19 cellular contexts compared by ENCODE assay signal in genomic region chr2:63696496-63696895, GRCh38.
DNase-seq lines count a peak whose midpoint lies in the region; ATAC-seq and TF ChIP-seq lines count a peak whose summit lies in the region.
"Had no signal": no experiment of that assay in that cellular context is flagged by ENCODE, and none has a peak within 500 bp of the region (broad histone marks: within the 10 kb centered on the region; RNA-seq: fewer than 3 reads in every experiment).

No MANE protein-coding gene starts in this region.

- no TSS peak for BruUV-seq in PC-9 (replicated peaks; lab: Mats Ljungman, UMichigan)

- POLR2A ChIA-PET in PC-9 (lab: Charles Lee; ENCODE audit: unreplicated experiment), result no interaction called here
- POLR2A ChIA-PET in naive thymus-derived CD4-positive, alpha-beta T cell (lab: Charles Lee), result no interaction called here
- POLR2A ChIA-PET in CD8-positive, alpha-beta memory T cell (lab: Charles Lee), result no interaction called here

- H3K4me1 Mint-ChIP-seq in HFFc6 (ENCODE audit: low read depth), result peaks cover 47% of the 10 kb centered on the region
- H3K4me1 Mint-ChIP-seq in stimulated activated memory B cell treated with anti-CD40 and anti-IgM and Interleukin-4, amounts not matched to agents 10 μg/mL and 1 μg/mL and 100 μg/mL, for 72 hours, result no peaks in the 10 kb centered on the region
- peaks cover 0 to 5% (median 0%) of the 10 kb centered on the region in 7 donors for H3K4me1 Mint-ChIP-seq in naive thymus-derived CD4-positive, alpha-beta T cell
- H3K4me1 Mint-ChIP-seq in CD8-positive, alpha-beta memory T cell, result no peaks in the 10 kb centered on the region

- H3K27me3 ChIP-seq in PC-9 (ENCODE audit: insufficient read depth, low read depth), result no peaks in the 10 kb centered on the region
- no peaks in the 10 kb centered on the region for H3K27me3 ChIP-seq in naive thymus-derived CD4-positive, alpha-beta T cell (ENCODE audit: control insufficient read depth in 2 of 2, insufficient read depth in 2 of 2, low read length in 2 of 2)
- H3K27me3 ChIP-seq in CD8-positive, alpha-beta memory T cell (ENCODE audit: insufficient read depth, low read length, poor library complexity, severe bottlenecking), result no peaks in the 10 kb centered on the region

- no peaks in the 10 kb centered on the region for H3K79me2 ChIP-seq in PC-9 (ENCODE audit: low read depth)

- H3K9me2 ChIP-seq in PC-9 (ENCODE audit: insufficient read depth), result no peaks in the 10 kb centered on the region

- H3F3A ChIP-seq in PC-9 (ENCODE audit: insufficient read depth, low read depth), result peaks cover 11% of the 10 kb centered on the region

- H3K36me3 Mint-ChIP-seq in HFFc6 (ENCODE audit: low read depth), result no peaks in the 10 kb centered on the region
- H3K36me3 Mint-ChIP-seq in stimulated activated memory B cell treated with anti-CD40 and anti-IgM and Interleukin-4, amounts not matched to agents 10 μg/mL and 1 μg/mL and 100 μg/mL, for 72 hours, result no peaks in the 10 kb centered on the region
- H3K36me3 Mint-ChIP-seq in naive thymus-derived CD4-positive, alpha-beta T cell, result no peaks in the 10 kb centered on the region
- H3K36me3 Mint-ChIP-seq in CD8-positive, alpha-beta memory T cell, result no peaks in the 10 kb centered on the region
- H3K36me3 Mint-ChIP-seq: CD4-positive, CD25-positive, alpha-beta regulatory T cell had no signal

- DNase-seq in HFFc6 (no peak), PC-9 (peak in 1 of 2 experiments; percentile 45), iris pigment epithelial cell (ENCODE audit: low read depth) (peak; percentile 5), NCI-H2171 (lab: John Stamatoyannopoulos, UW) (no peak)
- no peak for DNase-seq in naive thymus-derived CD4-positive, alpha-beta T cell
- DNase-seq in CD8-positive, alpha-beta memory T cell, result no peak
- DNase-seq: ACHN; CD4-positive, CD25-positive, alpha-beta regulatory T cell; DMS53; HCEC 1CT; KBM-7; NCI-H1048; NCI-H146; NCI-H2081; NCI-H510A treated with DMSO at 0.1 percent for 48 hours; NCI-H82; SHP77 treated with DMSO at 0.1 percent for 48 hours had no signal

- no peak overlapping the region for H3K4me2 ChIP-seq in PC-9

- intact Hi-C loops in PC-9 (cut with micrococcal nuclease; ENCODE audit: unreplicated experiment), result loop anchor here (10.0 kb wide), 1 partner anchor 318 kb away; the partner anchor contains the start of gene VPS54
- intact Hi-C loops in naive thymus-derived CD4-positive, alpha-beta T cell (cut with micrococcal nuclease), result no loop called here

- H3K4me3 Mint-ChIP-seq in HFFc6, result no peak overlapping the region
- no peak overlapping the region for H3K4me3 Mint-ChIP-seq in stimulated activated memory B cell treated with anti-CD40 and anti-IgM and Interleukin-4, amounts not matched to agents 10 μg/mL and 1 μg/mL and 100 μg/mL, for 72 hours
- no peak overlapping the region for H3K4me3 Mint-ChIP-seq in naive thymus-derived CD4-positive, alpha-beta T cell
- no peak overlapping the region for H3K4me3 Mint-ChIP-seq in CD8-positive, alpha-beta memory T cell
- H3K4me3 Mint-ChIP-seq: CD4-positive, CD25-positive, alpha-beta regulatory T cell had no signal

- H3K4me3 ChIP-seq in PC-9, result no peak overlapping the region
- no peak overlapping the region for H3K4me3 ChIP-seq in naive thymus-derived CD4-positive, alpha-beta T cell (ENCODE audit: low read length)
- no peak overlapping the region for H3K4me3 ChIP-seq in CD8-positive, alpha-beta memory T cell (ENCODE audit: low read length)

- no peaks in the 10 kb centered on the region for H4K20me1 ChIP-seq in PC-9 (ENCODE audit: insufficient read depth)

- peak; percentile 12 for ATAC-seq in stimulated activated memory B cell treated with anti-CD40 and anti-IgM and Interleukin-4, amounts not matched to agents 10 μg/mL and 1 μg/mL and 100 μg/mL, for 72 hours
- no peak for ATAC-seq in naive thymus-derived CD4-positive, alpha-beta T cell
- ATAC-seq: SK-N-SH treated with all-trans-retinoic acid at 6 μM for 48 hours had no signal

- TF ChIP-seq CTCF in HFFc6 (IDR thresholded peaks at IDR 0.05), result no peak
- no peak for TF ChIP-seq CTCF in PC-9 (conservative IDR thresholded peaks at IDR 0.05)

- 0 out of 2 replicates have a peak overlapping the region, but pooled peaks have one; percentile 23 for H3K27ac Mint-ChIP-seq in HFFc6
- H3K27ac Mint-ChIP-seq in stimulated activated memory B cell treated with anti-CD40 and anti-IgM and Interleukin-4, amounts not matched to agents 10 μg/mL and 1 μg/mL and 100 μg/mL, for 72 hours, result no peak overlapping the region
- no peak overlapping the region for H3K27ac Mint-ChIP-seq in naive thymus-derived CD4-positive, alpha-beta T cell
- no peak overlapping the region for H3K27ac Mint-ChIP-seq in CD8-positive, alpha-beta memory T cell
- H3K27ac Mint-ChIP-seq: CD4-positive, CD25-positive, alpha-beta regulatory T cell had no signal

- no peaks in the 10 kb centered on the region for H3K9me3 ChIP-seq in PC-9 (ENCODE audit: insufficient read depth, low read depth)
- H3K9me3 ChIP-seq in naive thymus-derived CD4-positive, alpha-beta T cell (ENCODE audit: control insufficient read depth in 2 of 3, low read length in 3 of 3), result no peaks in the 10 kb centered on the region
- no peaks in the 10 kb centered on the region for H3K9me3 ChIP-seq in CD8-positive, alpha-beta memory T cell (ENCODE audit: low read length)

- H3K27me3 Mint-ChIP-seq in HFFc6 (ENCODE audit: insufficient read depth), result peaks cover 1% of the 10 kb centered on the region; the same call in 1 of the 2 replicates
- H3K27me3 Mint-ChIP-seq in stimulated activated memory B cell treated with anti-CD40 and anti-IgM and Interleukin-4, amounts not matched to agents 10 μg/mL and 1 μg/mL and 100 μg/mL, for 72 hours, result no peaks in the 10 kb centered on the region
- peaks cover 0 to 8% (median 0%) of the 10 kb centered on the region in 5 donors for H3K27me3 Mint-ChIP-seq in naive thymus-derived CD4-positive, alpha-beta T cell
- peaks cover 0 to 2% of the 10 kb centered on the region in 2 donors for H3K27me3 Mint-ChIP-seq in CD8-positive, alpha-beta memory T cell
- H3K27me3 Mint-ChIP-seq: CD4-positive, CD25-positive, alpha-beta regulatory T cell had no signal

- CTCF ChIA-PET in PC-9 (lab: Charles Lee), result no interaction called here
- CTCF ChIA-PET in naive thymus-derived CD4-positive, alpha-beta T cell (lab: Charles Lee), result interaction anchor here (0.8 kb wide), 1 partner anchor 165 kb away, joined by 5 read pairs; no protein-coding TSS in a partner anchor
- CTCF ChIA-PET in CD8-positive, alpha-beta memory T cell (lab: Charles Lee), result no interaction called here

- peaks cover 25% of the 10 kb centered on the region for H3K4me1 ChIP-seq in PC-9 (replicated peaks; ENCODE audit: insufficient read depth)
- no peaks in the 10 kb centered on the region for H3K4me1 ChIP-seq in naive thymus-derived CD4-positive, alpha-beta T cell (ENCODE audit: control insufficient read depth in 2 of 2, insufficient read depth in 2 of 2, low read length in 2 of 2)
- H3K4me1 ChIP-seq in CD8-positive, alpha-beta memory T cell (ENCODE audit: insufficient read depth, low read length), result no peaks in the 10 kb centered on the region

- no peaks in the 10 kb centered on the region for H3K9me3 Mint-ChIP-seq in HFFc6
- no peaks in the 10 kb centered on the region for H3K9me3 Mint-ChIP-seq in stimulated activated memory B cell treated with anti-CD40 and anti-IgM and Interleukin-4, amounts not matched to agents 10 μg/mL and 1 μg/mL and 100 μg/mL, for 72 hours
- H3K9me3 Mint-ChIP-seq in naive thymus-derived CD4-positive, alpha-beta T cell, result no peaks in the 10 kb centered on the region
- H3K9me3 Mint-ChIP-seq in CD8-positive, alpha-beta memory T cell, result no peaks in the 10 kb centered on the region

- no peaks in the 10 kb centered on the region for H3K36me3 ChIP-seq in PC-9 (ENCODE audit: low read depth)
- no peaks in the 10 kb centered on the region for H3K36me3 ChIP-seq in naive thymus-derived CD4-positive, alpha-beta T cell (ENCODE audit: control insufficient read depth in 2 of 3, insufficient read depth in 3 of 3, low read length in 3 of 3)
- H3K36me3 ChIP-seq in CD8-positive, alpha-beta memory T cell (ENCODE audit: insufficient read depth, low read length), result no peaks in the 10 kb centered on the region

- H3K27ac ChIP-seq in PC-9, result no peak overlapping the region
- H3K27ac ChIP-seq in naive thymus-derived CD4-positive, alpha-beta T cell (ENCODE audit: low read depth, low read length), result no peak overlapping the region
- H3K27ac ChIP-seq in CD8-positive, alpha-beta memory T cell (ENCODE audit: low read depth, low read length), result no peak overlapping the region

- peak overlapping the region; percentile 69; the same call in 1 of the 2 replicates for H2AFZ ChIP-seq in PC-9
